ENCODE assay signal across 1 cellular context in genomic region chr2:43223412-43224040, GRCh38.
TF ChIP-seq lines count a peak whose summit lies in the region.

No MANE protein-coding gene starts in this region.

TF ChIP-seq in IMR-90, 13 proteins besides CTCF, POLR2A, EP300 and RAD21 (continued from another document):
- TF ChIP-seq ELK1 (IDR thresholded peaks at IDR 0.05; ENCODE audit: borderline replicate concordance, low read depth, low read length): no peak
- TF ChIP-seq RFX5 (IDR thresholded peaks at IDR 0.05; ENCODE audit: low read depth, low read length): no peak
- TF ChIP-seq MXI1 (IDR thresholded peaks at IDR 0.05; ENCODE audit: borderline replicate concordance, low read depth, low read length): no peak
- TF ChIP-seq NFE2L2 (IDR thresholded peaks at IDR 0.05; ENCODE audit: low read depth, low read length): no peak
- TF ChIP-seq CHD1 (IDR thresholded peaks at IDR 0.05; ENCODE audit: low read depth, low read length): no peak
- no peak for TF ChIP-seq BHLHE40 (IDR thresholded peaks at IDR 0.05; ENCODE audit: low read depth, low read length)
- no peak for TF ChIP-seq USF2 (IDR thresholded peaks at IDR 0.05; ENCODE audit: low read depth, low read length)
- TF ChIP-seq FOS (IDR thresholded peaks at IDR 0.05; ENCODE audit: low read depth, low read length): no peak
- no peak for TF ChIP-seq MAZ (IDR thresholded peaks at IDR 0.05; ENCODE audit: borderline replicate concordance, low read depth, low read length)
